ENCODE assay signal across 22 cellular contexts in the genomic region with DNA sequence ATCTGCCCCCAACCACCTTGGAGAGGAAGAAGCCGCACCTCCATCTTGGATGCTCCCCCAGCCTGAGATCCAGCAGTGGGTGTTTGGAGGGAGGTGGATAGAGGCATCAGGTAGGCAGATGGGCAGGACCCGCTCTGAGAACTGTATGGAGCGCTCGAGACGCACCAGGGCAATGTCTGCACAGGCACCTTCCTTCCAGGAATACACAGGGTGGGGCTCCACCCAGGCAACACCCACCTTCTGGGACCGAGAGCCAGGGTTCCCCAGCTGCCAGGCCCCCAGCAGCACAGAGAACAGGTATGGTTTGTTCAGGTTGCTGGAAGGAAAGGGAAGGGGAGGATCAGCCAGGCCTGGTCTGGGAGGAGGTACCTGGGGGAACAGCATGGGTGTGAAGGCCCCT. TPM values are rescaled to one million over a fixed set of nuclear protein-coding genes. Genes with fewer than 3 reads are reported as not detected.
A peak's percentile ranks its signal among the peaks of the same experiment; 100 is the strongest.
DNase-seq lines count a peak whose midpoint lies in the region; ATAC-seq, FAIRE-seq and TF ChIP-seq lines count a peak whose summit lies in the region.
"Had no signal": no experiment of that assay in that cellular context is flagged by ENCODE, and none has a peak within 500 bp of the region (broad histone marks: within the 10 kb centered on the region; RNA-seq: fewer than 3 reads in every experiment).

No MANE protein-coding gene starts in this region.

- H3K4me1 Mint-ChIP-seq in stimulated activated memory B cell treated with anti-CD40 and anti-IgM and Interleukin-4, amounts not matched to agents 10 μg/mL and 1 μg/mL and 100 μg/mL, for 72 hours, result peaks cover 7% of the 10 kb centered on the region

- ATAC-seq in sciatic nerve, result no peak
- no peak for ATAC-seq in HG02610 (IDR thresholded peaks at IDR 0.05; ENCODE audit: unreplicated experiment)
- ATAC-seq in stimulated activated memory B cell treated with anti-CD40 and anti-IgM and Interleukin-4, amounts not matched to agents 10 μg/mL and 1 μg/mL and 100 μg/mL, for 72 hours, result no peak

- peaks cover 14% of the 10 kb centered on the region for H3K9me3 Mint-ChIP-seq in stimulated activated memory B cell treated with anti-CD40 and anti-IgM and Interleukin-4, amounts not matched to agents 10 μg/mL and 1 μg/mL and 100 μg/mL, for 72 hours

- no peak overlapping the region for H3K4me3 ChIP-seq in H7 (ENCODE audit: insufficient read depth, low read depth, low read length)
- H3K4me3 ChIP-seq: A549, K562 had no signal

- H3K36me3 Mint-ChIP-seq in stimulated activated memory B cell treated with anti-CD40 and anti-IgM and Interleukin-4, amounts not matched to agents 10 μg/mL and 1 μg/mL and 100 μg/mL, for 72 hours, result peaks cover 8% of the 10 kb centered on the region

- H3K36me3 ChIP-seq in H7 (replicated peaks; ENCODE audit: control insufficient read depth, insufficient read depth, low read length), result no peaks in the 10 kb centered on the region

- intact Hi-C loops in sciatic nerve (cut with DNase I), result no loop called here

- no peak overlapping the region for H3K27ac Mint-ChIP-seq in stimulated activated memory B cell treated with anti-CD40 and anti-IgM and Interleukin-4, amounts not matched to agents 10 μg/mL and 1 μg/mL and 100 μg/mL, for 72 hours

- peaks cover 18% of the 10 kb centered on the region; the same call in 1 of the 2 replicates for H3K27me3 ChIP-seq in H7 (ENCODE audit: control insufficient read depth, insufficient read depth, low read length)

- no peak for FAIRE-seq in D721Med (lab: Jason Lieb, UNC)
- FAIRE-seq: A549 had no signal

- no peak overlapping the region for H3K27ac ChIP-seq in caudate nucleus (ENCODE audit: low read depth, low read length)
- H3K27ac ChIP-seq: C4-2B had no signal

- peak; percentile 6 for DNase-seq in D721Med (ENCODE audit: insufficient read length, low spot score)
- DNase-seq in H7, result peak; percentile 34
- DNase-seq in epidermal melanocyte (ENCODE audit: insufficient read length, low spot score), result peak; percentile 1
- peak; percentile 6 for DNase-seq in sciatic nerve (ENCODE audit: low spot score)
- no peak for DNase-seq in caudate nucleus (lab: John Stamatoyannopoulos, UW)
- no peak for DNase-seq in kidney tubule cell (ENCODE audit: low spot score)
- DNase-seq: DMS 273 treated with DMSO at 0.1 percent for 48 hours; GOT3; NCI-H1105 treated with DMSO at 0.1 percent for 48 hours; NCI-H1694; NCI-H2081 treated with DMSO at 0.1 percent for 48 hours; NCI-H446 treated with DMSO at 0.1 percent for 48 hours; NCI-H748 treated with DMSO at 0.1 percent for 48 hours; NK-92 treated with Interleukin-12 subunit alpha and Interleukin-12 subunit beta, amount 100 ng/mL, for 24 hours had no signal

- no peak for TF ChIP-seq CTCF in D721Med (IDR thresholded peaks at IDR 0.05; ENCODE audit: insufficient read depth, missing control alignments)

- peaks cover 68% of the 10 kb centered on the region for H3K27me3 Mint-ChIP-seq in stimulated activated memory B cell treated with anti-CD40 and anti-IgM and Interleukin-4, amounts not matched to agents 10 μg/mL and 1 μg/mL and 100 μg/mL, for 72 hours

- no peak overlapping the region for H3K4me3 Mint-ChIP-seq in stimulated activated memory B cell treated with anti-CD40 and anti-IgM and Interleukin-4, amounts not matched to agents 10 μg/mL and 1 μg/mL and 100 μg/mL, for 72 hours

RNA-seq across cellular contexts. Expression of gene PRSS22, which starts 2.4 kb away (rescaled TPM):
- 0.80 and 0.85 TPM in 2 replicates for total RNA-seq in H7 (2014; rRNA removed; shearing (Covaris generic))
- total RNA-seq in sciatic nerve, result 0.36 TPM
- total RNA-seq: G401, K562, OCI-LY7 had no signal

RNA-seq across cellular contexts. Expression of gene ZG16B, which starts 25.4 kb away (rescaled TPM):
- total RNA-seq in H7 (2014; rRNA removed; shearing (Covaris generic)), result not detected in 2 replicates
- total RNA-seq in sciatic nerve, result not detected
- total RNA-seq: G401 had no signal

RNA-seq across cellular contexts. Expression of gene FLYWCH2, which starts 27.5 kb away (rescaled TPM):
- 55.2 and 94.1 TPM in 2 replicates for total RNA-seq in H7 (2014; rRNA removed; shearing (Covaris generic))
- total RNA-seq in sciatic nerve, result 17.7 TPM

RNA-seq across cellular contexts. Expression of gene PRSS21, which starts 38.5 kb away (rescaled TPM):
- total RNA-seq in H7 (2014; rRNA removed; shearing (Covaris generic)), result 0.42 and 1.5 TPM in 2 replicates
- total RNA-seq in sciatic nerve, result 0.40 TPM
- total RNA-seq: G401, RPMI7951 had no signal

RNA-seq across cellular contexts. Expression of gene FLYWCH1, which starts 56.2 kb away (rescaled TPM):
- total RNA-seq in H7 (2014; rRNA removed; shearing (Covaris generic)), result 22.7 and 33.5 TPM in 2 replicates
- 72.5 TPM for total RNA-seq in sciatic nerve

Comparison
In these comparisons a context has a peak if more than half of its experiments do, and no peak if none do; other contexts are left out.
1. DNase-seq: peak in D721Med (single experiment), H7 (single experiment), epidermal melanocyte (single experiment) and sciatic nerve (single experiment); none in caudate nucleus (0 of 61) and kidney tubule cell (single experiment).